In the genomic region with DNA sequence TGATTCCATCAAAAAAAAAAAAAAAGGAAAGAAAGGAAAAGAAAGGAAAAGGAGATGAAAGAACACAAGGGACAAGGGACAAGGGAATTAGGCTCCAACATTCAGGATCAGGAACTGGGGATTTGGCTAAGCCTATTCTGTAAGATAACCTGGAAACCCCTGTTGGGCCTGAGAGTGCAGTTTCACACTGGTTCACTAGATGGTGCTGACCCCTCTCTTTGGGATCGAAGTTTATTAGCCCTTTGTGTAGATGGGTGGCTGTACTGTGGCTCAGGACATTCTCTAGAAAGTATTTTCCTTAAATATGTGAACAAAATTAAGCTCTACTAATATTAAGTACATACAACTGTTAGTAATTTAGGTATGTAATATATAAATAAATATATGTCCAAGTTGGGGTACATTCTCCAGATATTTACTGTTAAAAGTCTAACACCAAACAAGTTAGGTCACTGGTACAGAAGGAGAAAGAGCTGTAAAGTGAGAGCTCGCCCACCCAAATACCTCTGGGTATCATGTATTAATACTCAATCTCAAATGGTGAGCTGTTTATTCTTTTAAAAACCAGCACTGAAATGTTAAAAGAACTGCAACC, we compare ENCODE assay signal across 8 cellular contexts. TPM values are rescaled to one million over a fixed set of nuclear protein-coding genes. Genes with fewer than 3 reads are reported as not detected.
A peak's percentile ranks its signal among the peaks of the same experiment; 100 is the strongest.
DNase-seq lines count a peak whose midpoint lies in the region; ATAC-seq and TF ChIP-seq lines count a peak whose summit lies in the region.

No MANE protein-coding gene starts in this region.

- no peak overlapping the region for H3K27ac ChIP-seq in right cardiac atrium (ENCODE audit: low read length)
- no peak overlapping the region for H3K27ac ChIP-seq in gastrocnemius medialis

- no peak overlapping the region for H3K4me3 ChIP-seq in right cardiac atrium (ENCODE audit: low read length)
- H3K4me3 ChIP-seq in gastrocnemius medialis = no peak overlapping the region

- peak in 4 of 5 experiments; percentile 40 to 70 (median 54) for TF ChIP-seq CTCF in gastrocnemius medialis (IDR thresholded peaks at IDR 0.05 in 4 of 5, conservative IDR thresholded peaks at IDR 0.05 in 1 of 5)

- H3K36me3 ChIP-seq in gastrocnemius medialis = no peaks in the 10 kb centered on the region

- in situ Hi-C loops in gastrocnemius medialis (cut with MboI; ENCODE audit: low sequenced_read_pairs in 4 of 4) = loop anchor here (5.0 to 25.0 kb wide), 4 partner anchors 192 to 517 kb away; no protein-coding TSS in a partner anchor

- TF ChIP-seq POLR2A in gastrocnemius medialis (IDR thresholded peaks at IDR 0.05) = no peak

- H3K4me1 ChIP-seq in right cardiac atrium (ENCODE audit: control insufficient read depth, insufficient read depth, low read length) = no peaks in the 10 kb centered on the region
- H3K4me1 ChIP-seq in gastrocnemius medialis = no peaks in the 10 kb centered on the region

- H3K27me3 ChIP-seq in right cardiac atrium (ENCODE audit: control insufficient read depth, insufficient read depth) (no peaks in the 10 kb centered on the region), gastrocnemius medialis (no peaks in the 10 kb centered on the region)

- DNase-seq in Daoy (ENCODE audit: low read depth) = peak; percentile 65
- peak; percentile 92 for DNase-seq in NCI-H82 (lab: John Stamatoyannopoulos, UW)
- DNase-seq in amniotic stem cell (lab: John Stamatoyannopoulos, UW) = peak; percentile 61
- DNase-seq in right cardiac atrium = peak in 2 of 3 donors; percentile 25 to 64
- peak in 1 of 2 donors; percentile 22 for DNase-seq in gastrocnemius medialis

- intact Hi-C loops in right cardiac atrium (cut with DNase I) = loop anchor here (5.0 to 10.0 kb wide), 3 partner anchors 212 to 220 kb away; no protein-coding TSS in a partner anchor
- intact Hi-C loops in gastrocnemius medialis (cut with DNase I; ENCODE audit: low total_unique reads) = loop anchor here (5.0 kb wide), 1 partner anchor 217 kb away; no protein-coding TSS in a partner anchor

- WGBS in right cardiac atrium = 42% methylated on average over 2 of the region's 2 CpGs

- ATAC-seq in GM19438 (IDR thresholded peaks at IDR 0.05; ENCODE audit: low read depth, unreplicated experiment) = peak; percentile 94
- ATAC-seq in HG03432 (IDR thresholded peaks at IDR 0.05; ENCODE audit: unreplicated experiment) = peak; percentile 90
- ATAC-seq in right cardiac atrium = peak; percentile 84 to 86
- ATAC-seq in gastrocnemius medialis = peak; percentile 75 to 84
- ATAC-seq in HG02840 (IDR thresholded peaks at IDR 0.05; ENCODE audit: low FRiP score, unreplicated experiment) = no peak

- H3K9me3 ChIP-seq in right cardiac atrium (ENCODE audit: control insufficient read depth, low read length) (no peaks in the 10 kb centered on the region), gastrocnemius medialis (no peaks in the 10 kb centered on the region)

RNA-seq across cellular contexts. Expression of gene OR2A4, which starts 6.3 kb away (rescaled TPM):
- 0.06 TPM in 1 of 2 replicates, not detected in the other for total RNA-seq in Daoy (2014; rRNA removed; shearing (Covaris generic))
- total RNA-seq in right cardiac atrium (not detected), gastrocnemius medialis (under 1 TPM in 1 of 4 donors, not detected in 3; 0.16 TPM)
- polyA plus RNA-seq in right cardiac atrium = not detected

RNA-seq across cellular contexts. Expression of gene CTAGE9, which starts 15.9 kb away (rescaled TPM):
- total RNA-seq in Daoy (2014; rRNA removed; shearing (Covaris generic)) = not detected in 2 replicates
- not detected for total RNA-seq in right cardiac atrium
- polyA plus RNA-seq in right cardiac atrium = not detected
- not detected for total RNA-seq in gastrocnemius medialis

RNA-seq across cellular contexts. Expression of gene ENPP3, which starts 57.8 kb away (rescaled TPM):
- total RNA-seq in Daoy (2014; rRNA removed; shearing (Covaris generic)) = not detected in 2 replicates
- total RNA-seq in right cardiac atrium (under 1 TPM; 0.14 to 0.40 (median 0.27) TPM), gastrocnemius medialis (under 1 TPM in 1 of 4 donors, not detected in 3; 0.07 TPM)
- polyA plus RNA-seq in right cardiac atrium = 0.14 TPM
